Comparison of ENCODE assay signal across 9 cellular contexts in genomic region chr12:26939953-26940352, GRCh38. TPM values are rescaled to one million over a fixed set of nuclear protein-coding genes. Genes with fewer than 3 reads are reported as not detected.
DNase-seq lines count a peak whose midpoint lies in the region; ATAC-seq and TF ChIP-seq lines count a peak whose summit lies in the region.
"Had no signal": no experiment of that assay in that cellular context is flagged by ENCODE, and none has a peak within 500 bp of the region (broad histone marks: within the 10 kb centered on the region; RNA-seq: fewer than 3 reads in every experiment).

No MANE protein-coding gene starts in this region.

- CTCF ChIA-PET in activated CD8-positive, alpha-beta T cell treated with anti-CD3 and anti-CD28 coated beads, Interleukin-2, amount 10 ng/mL, durations not matched to agents 7 days and 5 days (lab: Charles Lee) = interaction anchor here (0.7 kb wide), 1 partner anchor 108 kb away, joined by 3 read pairs; no protein-coding TSS in a partner anchor

- peaks cover 53% of the 10 kb centered on the region for H3K36me3 Mint-ChIP-seq in activated CD8-positive, alpha-beta T cell treated with anti-CD3 and anti-CD28 coated beads, Interleukin-2, amount 10 ng/mL, durations not matched to agents 7 days and 5 days (ENCODE audit: low read depth)

- peaks cover 0 to under 1% (median 0%) of the 10 kb centered on the region in 9 donors for H3K36me3 ChIP-seq in heart right ventricle
- H3K36me3 ChIP-seq in right lobe of liver = peaks cover 0 to 3% (median 0%) of the 10 kb centered on the region in 4 donors
- H3K36me3 ChIP-seq in uterus = no peaks in the 10 kb centered on the region

- H3K4me1 Mint-ChIP-seq in activated CD8-positive, alpha-beta T cell treated with anti-CD3 and anti-CD28 coated beads, Interleukin-2, amount 10 ng/mL, durations not matched to agents 7 days and 5 days (ENCODE audit: low read depth) = peaks cover 53% of the 10 kb centered on the region

- TF ChIP-seq POLR2A in right lobe of liver (IDR thresholded peaks at IDR 0.05) (no peak), uterus (IDR thresholded peaks at IDR 0.05) (no peak)

- TF ChIP-seq CTCF in heart right ventricle (IDR thresholded peaks at IDR 0.05) (no peak), right lobe of liver (IDR thresholded peaks at IDR 0.05) (no peak), uterus (IDR thresholded peaks at IDR 0.05) (no peak), GM10266 (IDR thresholded peaks at IDR 0.05; ENCODE audit: control insufficient read depth, insufficient read depth, low read depth, missing control alignments) (no peak)

- WGBS in heart right ventricle, 2 donors = 40 to 56% methylated on average over 1 of the region's 1 CpG
- 24% methylated on average over 1 of the region's 1 CpG for WGBS in right lobe of liver (ENCODE audit: insufficient coverage, low coverage, low lambda C conversion rate, missing lambda C conversion rate)

- ATAC-seq in heart right ventricle (no peak), Right ventricle myocardium inferior (no peak), right lobe of liver (no peak), GM19463 (IDR thresholded peaks at IDR 0.05; ENCODE audit: unreplicated experiment) (no peak)
- no peak for ATAC-seq in activated CD8-positive, alpha-beta T cell treated with anti-CD3 and anti-CD28 coated beads, Interleukin-2, amount 10 ng/mL, durations not matched to agents 7 days and 5 days

- DNase-seq in heart right ventricle = no peak
- no peak for DNase-seq in Right ventricle myocardium inferior (ENCODE audit: missing footprints)
- DNase-seq in activated CD8-positive, alpha-beta T cell treated with anti-CD3 and anti-CD28 coated beads, Interleukin-2, amount 10 ng/mL, durations not matched to agents 7 days and 5 days = no peak
- DNase-seq in right lobe of liver = no peak
- no peak for DNase-seq in uterus
- DNase-seq in posterior vena cava (ENCODE audit: low spot score) = no peak
- no peak for DNase-seq in GM10266 (ENCODE audit: extremely low spot score)
- DNase-seq: activated CD4-positive, alpha-beta T cell treated with anti-CD3 and anti-CD28 coated beads for 48 hours had no signal

- intact Hi-C loops in heart right ventricle (cut with DNase I) = loop anchor here in 9 of 10 donors (2.0 to 10.0 kb wide), 5 partner anchors 72 to 365 kb away; partner anchors contain the start of genes TM7SF3 (in 8 of the 9) and STK38L (in 1 of the 9)
- intact Hi-C loops in Right ventricle myocardium inferior (cut with DNase I) = no loop called here
- intact Hi-C loops in right lobe of liver (cut with DNase I) = loop anchor here in 1 of 2 donors (10.0 kb wide), 1 partner anchor 75 kb away; the partner anchor contains the start of gene TM7SF3
- intact Hi-C loops in uterus (cut with DNase I; ENCODE audit: low total_unique reads) = loop anchor here (5.0 kb wide), 1 partner anchor 72 kb away; the partner anchor contains the start of gene TM7SF3
- intact Hi-C loops in posterior vena cava (cut with DNase I) = loop anchor here (5.0 to 10.0 kb wide), 2 partner anchors 72 to 975 kb away; partner anchors contain the start of gene TM7SF3 (in 1 of the 2)

- H3K27me3 ChIP-seq in heart right ventricle (no peaks in the 10 kb centered on the region), right lobe of liver (no peaks in the 10 kb centered on the region), uterus (no peaks in the 10 kb centered on the region)

- peak overlapping the region; percentile 95 for H3K4me3 Mint-ChIP-seq in activated CD8-positive, alpha-beta T cell treated with anti-CD3 and anti-CD28 coated beads, Interleukin-2, amount 10 ng/mL, durations not matched to agents 7 days and 5 days

- H3K27ac Mint-ChIP-seq in activated CD8-positive, alpha-beta T cell treated with anti-CD3 and anti-CD28 coated beads, Interleukin-2, amount 10 ng/mL, durations not matched to agents 7 days and 5 days = peak overlapping the region; percentile 34

- H3K27me3 Mint-ChIP-seq in activated CD8-positive, alpha-beta T cell treated with anti-CD3 and anti-CD28 coated beads, Interleukin-2, amount 10 ng/mL, durations not matched to agents 7 days and 5 days (ENCODE audit: low read depth) = no peaks in the 10 kb centered on the region

- H3K9me3 ChIP-seq in heart right ventricle = peaks cover 0 to 15% (median 4%) of the 10 kb centered on the region in 11 donors
- H3K9me3 ChIP-seq in right lobe of liver = no peaks in the 10 kb centered on the region
- H3K9me3 ChIP-seq in uterus = no peaks in the 10 kb centered on the region

- peaks cover 0 to 78% (median 64%) of the 10 kb centered on the region in 9 donors for H3K4me1 ChIP-seq in heart right ventricle
- peaks cover 0 to 39% (median 9%) of the 10 kb centered on the region in 4 donors for H3K4me1 ChIP-seq in right lobe of liver
- no peaks in the 10 kb centered on the region for H3K4me1 ChIP-seq in uterus

- H3K27ac ChIP-seq in heart right ventricle (peak overlapping the region in 5 of 10 donors; percentile 96 to 99 (median 97)), right lobe of liver (no peak overlapping the region), uterus (peak overlapping the region in 1 of 2 donors; percentile 99)

- H3K4me3 ChIP-seq in heart right ventricle (peak overlapping the region in 9 of 10 donors; percentile 60 to 92 (median 89)), right lobe of liver (peak overlapping the region; percentile 87 to 94 (median 90)), uterus (peak overlapping the region; percentile 73 to 98)

- H3K9me3 Mint-ChIP-seq in activated CD8-positive, alpha-beta T cell treated with anti-CD3 and anti-CD28 coated beads, Interleukin-2, amount 10 ng/mL, durations not matched to agents 7 days and 5 days (ENCODE audit: insufficient read depth) = peaks cover 3% of the 10 kb centered on the region

- POLR2A ChIA-PET in activated CD8-positive, alpha-beta T cell treated with anti-CD3 and anti-CD28 coated beads, Interleukin-2, amount 10 ng/mL, durations not matched to agents 7 days and 5 days (lab: Charles Lee) = interaction anchor here (1.7 kb wide), 1 partner anchor 108 kb away, joined by 4 read pairs; no protein-coding TSS in a partner anchor

RNA-seq across cellular contexts. Expression of gene FGFR1OP2, which starts 1.7 kb away (rescaled TPM):
- total RNA-seq in heart right ventricle (10 to 100 TPM; 22.3 to 37.9 (median 27.3) TPM), Right ventricle myocardium inferior (30.6 TPM), right lobe of liver (10 to 100 TPM; 13.3 to 29.6 (median 20.1) TPM), uterus (100 to 1,000 TPM in 3 of 4 donors, 10 to 100 TPM in 1; 83.0 to 222 (median 112) TPM), posterior vena cava (10 to 100 TPM; 46.1 to 48.6 TPM)
- 10 to 100 TPM; 30.6 to 41.6 TPM for polyA plus RNA-seq in heart right ventricle
- total RNA-seq in activated CD8-positive, alpha-beta T cell treated with anti-CD3 and anti-CD28 coated beads, Interleukin-2, amount 10 ng/mL, durations not matched to agents 7 days and 5 days = 10 to 100 TPM; 87.4 to 96.6 TPM

RNA-seq across cellular contexts. Expression of gene INTS13, which starts 2.2 kb away (rescaled TPM):
- 10 to 100 TPM; 14.1 to 22.2 (median 17.8) TPM for total RNA-seq in heart right ventricle
- 10 to 100 TPM; 17.6 to 19.4 TPM for polyA plus RNA-seq in heart right ventricle
- total RNA-seq in Right ventricle myocardium inferior = 23.7 TPM
- 10 to 100 TPM; 52.8 to 58.3 TPM for total RNA-seq in activated CD8-positive, alpha-beta T cell treated with anti-CD3 and anti-CD28 coated beads, Interleukin-2, amount 10 ng/mL, durations not matched to agents 7 days and 5 days
- 10 to 100 TPM in 2 of 6 experiments, 1 to 10 TPM in 4; 6.2 to 17.2 (median 9.1) TPM for total RNA-seq in right lobe of liver
- 10 to 100 TPM; 13.8 to 37.9 (median 26.8) TPM for total RNA-seq in uterus
- 10 to 100 TPM; 15.1 to 23.0 TPM for total RNA-seq in posterior vena cava
